ENCODE assay signal across 24 cellular contexts in genomic region chr6:16644540-16645250, GRCh38.
"Had no signal": no experiment of that assay in that cellular context is flagged by ENCODE, and none has a peak within 500 bp of the region (broad histone marks: within the 10 kb centered on the region; RNA-seq: fewer than 3 reads in every experiment).

No MANE protein-coding gene starts in this region.

- ATAC-seq: left ventricle myocardium superior; lower lobe of right lung; natural killer cell; right cardiac atrium; stimulated activated effector memory CD8-positive, alpha-beta T cell treated with anti-CD3 and anti-CD28 coated beads, Interleukin-12 subunit alpha, Interleukin-12 subunit beta, amount 100 ng/mL, for 72 hours; upper lobe of right lung had no signal

- H3K79me2 ChIP-seq: hepatocyte had no signal

- H3K4me1 ChIP-seq: lower lobe of right lung, suprapubic skin, upper lobe of right lung had no signal

- FAIRE-seq: small intestine, urothelium cell line had no signal

- DNase-seq: heart right ventricle; islet precursor cell; left ventricle myocardium superior; lower lobe of right lung; mammary epithelial cell; mesenchymal stem cell; naive B cell; natural killer cell; ovary; retina; right cardiac atrium; sigmoid colon; small intestine; spleen; stimulated activated CD4-positive, alpha-beta T cell treated with anti-CD3 and anti-CD28 coated beads, Interleukin-4, amount 100 ng/mL, for 24 hours; stimulated activated naive CD4-positive, alpha-beta T cell; tibial artery; trophoblast cell; upper lobe of right lung had no signal

- H3K27ac ChIP-seq: heart right ventricle, hepatocyte, lower lobe of right lung, ovary, sigmoid colon, spleen, suprapubic skin, thoracic aorta, tibial artery, upper lobe of right lung had no signal

- H3K9me3 ChIP-seq: lower lobe of right lung, ovary, sigmoid colon, spleen, suprapubic skin, thoracic aorta, tibial artery, upper lobe of right lung had no signal

- H3K4me2 ChIP-seq: hepatocyte had no signal

- H3K4me3 ChIP-seq: heart right ventricle, hepatocyte, lower lobe of right lung, ovary, sigmoid colon, spleen, suprapubic skin, thoracic aorta, tibial artery, upper lobe of right lung had no signal

- H3K27me3 ChIP-seq: heart right ventricle, hepatocyte, ovary, sigmoid colon, spleen, suprapubic skin, tibial artery, upper lobe of right lung had no signal

- H2AFZ ChIP-seq: hepatocyte had no signal

- H3K36me3 ChIP-seq: ovary, suprapubic skin, thoracic aorta, upper lobe of right lung had no signal
